Comparison of ENCODE assay signal across 1 cellular context in genomic region chr1:6445062-6445763, GRCh38.
TF ChIP-seq lines count a peak whose summit lies in the region.

No MANE protein-coding gene starts in this region.

TF ChIP-seq in Ishikawa, 13 proteins besides CTCF, POLR2A, EP300 and RAD21 (continued from another document):
- TF ChIP-seq NFIC (IDR thresholded peaks at IDR 0.05) (no peak), TEAD4 (IDR thresholded peaks at IDR 0.05) (no peak)
TF ChIP-seq in Ishikawa: peak in this region for 0.
